In genomic region chr12:108714866-108715265, GRCh38 we compare ENCODE assay signal across 1 cellular context.
A peak's percentile ranks its signal among the peaks of the same experiment; 100 is the strongest.
TF ChIP-seq lines count a peak whose summit lies in the region.

No MANE protein-coding gene starts in this region.

TF ChIP-seq in HEK293, 187 proteins besides CTCF, POLR2A, EP300 and RAD21 (continued from another document):
- TF ChIP-seq HIC1 (tag by site-specific recombination; IDR thresholded peaks at IDR 0.05), result no peak
- TF ChIP-seq SP2 (tag by site-specific recombination; IDR thresholded peaks at IDR 0.05), result no peak
- no peak for TF ChIP-seq ZNF239 (tag by site-specific recombination; IDR thresholded peaks at IDR 0.05)
- TF ChIP-seq TRIM28 (IDR thresholded peaks at IDR 0.05; ENCODE audit: borderline replicate concordance, low read length), result no peak
- TF ChIP-seq, protein P1, sequence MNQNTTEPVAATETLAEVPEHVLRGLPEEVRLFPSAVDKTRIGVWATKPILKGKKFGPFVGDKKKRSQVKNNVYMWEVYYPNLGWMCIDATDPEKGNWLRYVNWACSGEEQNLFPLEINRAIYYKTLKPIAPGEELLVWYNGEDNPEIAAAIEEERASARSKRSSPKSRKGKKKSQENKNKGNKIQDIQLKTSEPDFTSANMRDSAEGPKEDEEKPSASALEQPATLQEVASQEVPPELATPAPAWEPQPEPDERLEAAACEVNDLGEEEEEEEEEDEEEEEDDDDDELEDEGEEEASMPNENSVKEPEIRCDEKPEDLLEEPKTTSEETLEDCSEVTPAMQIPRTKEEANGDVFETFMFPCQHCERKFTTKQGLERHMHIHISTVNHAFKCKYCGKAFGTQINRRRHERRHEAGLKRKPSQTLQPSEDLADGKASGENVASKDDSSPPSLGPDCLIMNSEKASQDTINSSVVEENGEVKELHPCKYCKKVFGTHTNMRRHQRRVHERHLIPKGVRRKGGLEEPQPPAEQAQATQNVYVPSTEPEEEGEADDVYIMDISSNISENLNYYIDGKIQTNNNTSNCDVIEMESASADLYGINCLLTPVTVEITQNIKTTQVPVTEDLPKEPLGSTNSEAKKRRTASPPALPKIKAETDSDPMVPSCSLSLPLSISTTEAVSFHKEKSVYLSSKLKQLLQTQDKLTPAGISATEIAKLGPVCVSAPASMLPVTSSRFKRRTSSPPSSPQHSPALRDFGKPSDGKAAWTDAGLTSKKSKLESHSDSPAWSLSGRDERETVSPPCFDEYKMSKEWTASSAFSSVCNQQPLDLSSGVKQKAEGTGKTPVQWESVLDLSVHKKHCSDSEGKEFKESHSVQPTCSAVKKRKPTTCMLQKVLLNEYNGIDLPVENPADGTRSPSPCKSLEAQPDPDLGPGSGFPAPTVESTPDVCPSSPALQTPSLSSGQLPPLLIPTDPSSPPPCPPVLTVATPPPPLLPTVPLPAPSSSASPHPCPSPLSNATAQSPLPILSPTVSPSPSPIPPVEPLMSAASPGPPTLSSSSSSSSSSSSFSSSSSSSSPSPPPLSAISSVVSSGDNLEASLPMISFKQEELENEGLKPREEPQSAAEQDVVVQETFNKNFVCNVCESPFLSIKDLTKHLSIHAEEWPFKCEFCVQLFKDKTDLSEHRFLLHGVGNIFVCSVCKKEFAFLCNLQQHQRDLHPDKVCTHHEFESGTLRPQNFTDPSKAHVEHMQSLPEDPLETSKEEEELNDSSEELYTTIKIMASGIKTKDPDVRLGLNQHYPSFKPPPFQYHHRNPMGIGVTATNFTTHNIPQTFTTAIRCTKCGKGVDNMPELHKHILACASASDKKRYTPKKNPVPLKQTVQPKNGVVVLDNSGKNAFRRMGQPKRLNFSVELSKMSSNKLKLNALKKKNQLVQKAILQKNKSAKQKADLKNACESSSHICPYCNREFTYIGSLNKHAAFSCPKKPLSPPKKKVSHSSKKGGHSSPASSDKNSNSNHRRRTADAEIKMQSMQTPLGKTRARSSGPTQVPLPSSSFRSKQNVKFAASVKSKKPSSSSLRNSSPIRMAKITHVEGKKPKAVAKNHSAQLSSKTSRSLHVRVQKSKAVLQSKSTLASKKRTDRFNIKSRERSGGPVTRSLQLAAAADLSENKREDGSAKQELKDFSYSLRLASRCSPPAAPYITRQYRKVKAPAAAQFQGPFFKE (tag by site-specific recombination; IDR thresholded peaks at IDR 0.05; ENCODE audit: borderline replicate concordance), result no peak
- TF ChIP-seq ZNF561 (tag by site-specific recombination; IDR thresholded peaks at IDR 0.05; ENCODE audit: borderline replicate concordance), result no peak
- no peak for TF ChIP-seq KLF9 (tag by site-specific recombination; IDR thresholded peaks at IDR 0.05; ENCODE audit: low read depth)
- TF ChIP-seq ZNF600 (tag by site-specific recombination; IDR thresholded peaks at IDR 0.05), result 0 out of 2 replicates have a peak, but pooled peaks have one; percentile 20
- no peak for TF ChIP-seq PRDM4 (tag by site-specific recombination; IDR thresholded peaks at IDR 0.05)
- TF ChIP-seq FEZF1 (tag by site-specific recombination; IDR thresholded peaks at IDR 0.05), result peak; percentile 17; the same call in 1 of the 2 replicates
- no peak for TF ChIP-seq ZNF157 (tag by site-specific recombination; IDR thresholded peaks at IDR 0.05)
- no peak for TF ChIP-seq ZNF843 (tag by site-specific recombination; IDR thresholded peaks at IDR 0.05)
- no peak for TF ChIP-seq PRDM1 (tag by site-specific recombination; IDR thresholded peaks at IDR 0.05)
- TF ChIP-seq ZNF169 (tag by site-specific recombination; IDR thresholded peaks at IDR 0.05), result no peak
- TF ChIP-seq, protein P2, sequence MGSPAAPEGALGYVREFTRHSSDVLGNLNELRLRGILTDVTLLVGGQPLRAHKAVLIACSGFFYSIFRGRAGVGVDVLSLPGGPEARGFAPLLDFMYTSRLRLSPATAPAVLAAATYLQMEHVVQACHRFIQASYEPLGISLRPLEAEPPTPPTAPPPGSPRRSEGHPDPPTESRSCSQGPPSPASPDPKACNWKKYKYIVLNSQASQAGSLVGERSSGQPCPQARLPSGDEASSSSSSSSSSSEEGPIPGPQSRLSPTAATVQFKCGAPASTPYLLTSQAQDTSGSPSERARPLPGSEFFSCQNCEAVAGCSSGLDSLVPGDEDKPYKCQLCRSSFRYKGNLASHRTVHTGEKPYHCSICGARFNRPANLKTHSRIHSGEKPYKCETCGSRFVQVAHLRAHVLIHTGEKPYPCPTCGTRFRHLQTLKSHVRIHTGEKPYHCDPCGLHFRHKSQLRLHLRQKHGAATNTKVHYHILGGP (tag by site-specific recombination; IDR thresholded peaks at IDR 0.05), result no peak
- TF ChIP-seq, protein P3, sequence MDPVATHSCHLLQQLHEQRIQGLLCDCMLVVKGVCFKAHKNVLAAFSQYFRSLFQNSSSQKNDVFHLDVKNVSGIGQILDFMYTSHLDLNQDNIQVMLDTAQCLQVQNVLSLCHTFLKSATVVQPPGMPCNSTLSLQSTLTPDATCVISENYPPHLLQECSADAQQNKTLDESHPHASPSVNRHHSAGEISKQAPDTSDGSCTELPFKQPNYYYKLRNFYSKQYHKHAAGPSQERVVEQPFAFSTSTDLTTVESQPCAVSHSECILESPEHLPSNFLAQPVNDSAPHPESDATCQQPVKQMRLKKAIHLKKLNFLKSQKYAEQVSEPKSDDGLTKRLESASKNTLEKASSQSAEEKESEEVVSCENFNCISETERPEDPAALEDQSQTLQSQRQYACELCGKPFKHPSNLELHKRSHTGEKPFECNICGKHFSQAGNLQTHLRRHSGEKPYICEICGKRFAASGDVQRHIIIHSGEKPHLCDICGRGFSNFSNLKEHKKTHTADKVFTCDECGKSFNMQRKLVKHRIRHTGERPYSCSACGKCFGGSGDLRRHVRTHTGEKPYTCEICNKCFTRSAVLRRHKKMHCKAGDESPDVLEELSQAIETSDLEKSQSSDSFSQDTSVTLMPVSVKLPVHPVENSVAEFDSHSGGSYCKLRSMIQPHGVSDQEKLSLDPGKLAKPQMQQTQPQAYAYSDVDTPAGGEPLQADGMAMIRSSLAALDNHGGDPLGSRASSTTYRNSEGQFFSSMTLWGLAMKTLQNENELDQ (tag by site-specific recombination; IDR thresholded peaks at IDR 0.05; ENCODE audit: low read depth), result no peak
